In the genomic region with DNA sequence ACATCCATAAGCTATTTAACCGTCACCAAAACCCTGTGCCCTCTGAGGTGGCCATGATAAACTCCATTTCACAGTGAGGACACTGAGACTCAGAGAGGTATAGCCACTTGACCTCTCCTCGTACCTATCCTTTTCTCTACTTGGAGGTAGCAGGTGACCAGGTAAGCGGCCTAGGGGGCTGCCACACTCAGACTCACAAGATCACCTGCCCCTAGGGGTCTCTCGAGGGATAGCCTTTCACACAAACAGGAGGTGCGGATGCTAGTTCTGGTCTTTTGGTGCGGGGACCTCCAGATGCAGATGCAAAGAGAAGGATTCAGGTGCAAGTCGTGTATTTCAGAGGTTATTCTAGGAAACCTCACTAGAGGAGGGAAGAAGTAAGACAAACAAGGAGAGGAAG, we compare ENCODE assay signal across 21 cellular contexts. TPM values are rescaled to one million over a fixed set of nuclear protein-coding genes. Genes with fewer than 3 reads are reported as not detected.
DNase-seq lines count a peak whose midpoint lies in the region; ATAC-seq and TF ChIP-seq lines count a peak whose summit lies in the region.
"Had no signal": no experiment of that assay in that cellular context is flagged by ENCODE, and none has a peak within 500 bp of the region (broad histone marks: within the 10 kb centered on the region; RNA-seq: fewer than 3 reads in every experiment).

No MANE protein-coding gene starts in this region.

- no peak overlapping the region for H2AFZ ChIP-seq in GM23338

- peaks cover 5% of the 10 kb centered on the region for H3K27me3 Mint-ChIP-seq in GM23338 (ENCODE audit: insufficient read depth, low read depth, poor library complexity)
- H3K27me3 Mint-ChIP-seq in WTC11 (ENCODE audit: low read depth), result no peaks in the 10 kb centered on the region

- no peaks in the 10 kb centered on the region for H3K36me3 ChIP-seq in BE2C
- H3K36me3 ChIP-seq in GM23338 (ENCODE audit: insufficient read depth), result no peaks in the 10 kb centered on the region

- H3F3A ChIP-seq in GM23338 (replicated peaks; ENCODE audit: low read depth), result no peaks in the 10 kb centered on the region

- H3K4me3 ChIP-seq in BE2C (ENCODE audit: low read depth, low read length), result no peak overlapping the region
- no peak overlapping the region for H3K4me3 ChIP-seq in GM23338
- H3K4me3 ChIP-seq: A549, SK-N-MC had no signal

- H3K4me3 Mint-ChIP-seq in GM23338 (no peak overlapping the region), WTC11 (no peak overlapping the region)
- H3K4me3 Mint-ChIP-seq: CD4-positive, alpha-beta T cell had no signal

- H4K20me1 ChIP-seq in GM23338 (replicated peaks; ENCODE audit: insufficient read depth), result no peaks in the 10 kb centered on the region

- H3K4me1 ChIP-seq in BE2C (no peaks in the 10 kb centered on the region), GM23338 (ENCODE audit: insufficient read depth) (no peaks in the 10 kb centered on the region)
- H3K4me1 ChIP-seq: A549 had no signal

- TF ChIP-seq CTCF in BE2C (IDR thresholded peaks at IDR 0.05; ENCODE audit: low read depth, low read length), result 0 out of 2 replicates have a peak, but pooled peaks have one; percentile 5
- peak; percentile 37 to 53; a peak in 3 of 4 replicates for TF ChIP-seq CTCF in GM23338 (conservative IDR thresholded peaks at IDR 0.05; ENCODE audit: low read depth in 2 of 2)
- TF ChIP-seq CTCF in WTC11 (IDR thresholded peaks at IDR 0.05), result peak; percentile 51

- H3K27me3 ChIP-seq in BE2C (no peaks in the 10 kb centered on the region), GM23338 (ENCODE audit: insufficient read depth) (no peaks in the 10 kb centered on the region)

- H3K9me3 Mint-ChIP-seq in GM23338, result peaks cover 2% of the 10 kb centered on the region; the same call in 2 of the 3 replicates
- H3K9me3 Mint-ChIP-seq in WTC11, result peaks cover 19% of the 10 kb centered on the region
- H3K9me3 Mint-ChIP-seq: CD4-positive, alpha-beta T cell had no signal

- no peak for DNase-seq in BE2C
- DNase-seq in GM23338 (ENCODE audit: low spot score), result peak; percentile 72
- DNase-seq in WTC11 (ENCODE audit: low spot score), result peak; percentile 49
- DNase-seq in iPS-NIHi7 (ENCODE audit: extremely low spot score), result peak; percentile 72
- DNase-seq in DMS53 (lab: John Stamatoyannopoulos, UW), result no peak
- DNase-seq in AG20443 (ENCODE audit: low spot score), result no peak
- no peak for DNase-seq in NOMO-1 treated with DMSO at 0.1 percent for 48 hours (lab: John Stamatoyannopoulos, UW; ENCODE audit: unreplicated experiment)
- DNase-seq: CD4-positive, alpha-beta T cell; DMS79 treated with DMSO at 0.1 percent for 48 hours; GDM1; KBM-7; NCI-H1092 treated with DMSO at 0.1 percent for 48 hours; NCI-H1694 treated with DMSO at 0.1 percent for 48 hours; NCI-H69; NK-92 treated with Interleukin-12 subunit alpha and Interleukin-12 subunit beta, amount 100 ng/mL, for 24 hours had no signal

- H3K36me3 Mint-ChIP-seq in GM23338 (ENCODE audit: low read depth) (no peaks in the 10 kb centered on the region; the same call in 2 of the 3 replicates), WTC11 (no peaks in the 10 kb centered on the region)

- POLR2A ChIA-PET in WTC11 (lab: Charles Lee), result no interaction called here

- H3K27ac ChIP-seq in GM23338 (ENCODE audit: low read depth), result no peak overlapping the region
- H3K27ac ChIP-seq: A549, HL-60, SK-N-MC had no signal

- H3K4me1 Mint-ChIP-seq in GM23338 (no peaks in the 10 kb centered on the region), WTC11 (no peaks in the 10 kb centered on the region)

- no peaks in the 10 kb centered on the region for H3K9me3 ChIP-seq in BE2C
- H3K9me3 ChIP-seq: A549 had no signal

- ATAC-seq in GM23338, result peak; percentile 97
- peak; percentile 98 for ATAC-seq in WTC11
- ATAC-seq: A549, Panc1, Right ventricle myocardium inferior had no signal

- no peaks in the 10 kb centered on the region for H3K79me2 ChIP-seq in GM23338 (replicated peaks; ENCODE audit: insufficient read depth)

- no peak overlapping the region for H3K4me2 ChIP-seq in GM23338
- H3K4me2 ChIP-seq: A549 had no signal

- H3K9me2 ChIP-seq in GM23338 (ENCODE audit: insufficient read depth), result no peaks in the 10 kb centered on the region

- H3K27ac Mint-ChIP-seq in GM23338, result no peak overlapping the region
- no peak overlapping the region for H3K27ac Mint-ChIP-seq in WTC11
- H3K27ac Mint-ChIP-seq: CD4-positive, alpha-beta T cell had no signal

- CTCF ChIA-PET in WTC11 (lab: Charles Lee), result interaction anchor here (5.2 kb wide), 1 partner anchor 25 kb away, joined by 41 read pairs; no protein-coding TSS in a partner anchor

TF ChIP-seq in GM23338, 12 proteins besides CTCF, POLR2A, EP300 and RAD21 (continues in another document):
- TF ChIP-seq ZNF114 (CRISPR knock-in tag; IDR thresholded peaks at IDR 0.05), result no peak

TF ChIP-seq in WTC11, 78 proteins besides CTCF, POLR2A, EP300 and RAD21 (continues in another document):
- TF ChIP-seq ZNF317 (CRISPR knock-in tag; IDR thresholded peaks at IDR 0.05; ENCODE audit: borderline replicate concordance, low read depth) (no peak), NFE2L1 (CRISPR knock-in tag; IDR thresholded peaks at IDR 0.05) (no peak), PRDM15 (CRISPR knock-in tag; IDR thresholded peaks at IDR 0.05) (no peak), ZNF121 (CRISPR knock-in tag; IDR thresholded peaks at IDR 0.05) (no peak), ZNF138 (CRISPR knock-in tag; conservative IDR thresholded peaks at IDR 0.05) (no peak), ZNF423 (CRISPR knock-in tag; IDR thresholded peaks at IDR 0.05) (no peak)
- TF ChIP-seq, protein P1, sequence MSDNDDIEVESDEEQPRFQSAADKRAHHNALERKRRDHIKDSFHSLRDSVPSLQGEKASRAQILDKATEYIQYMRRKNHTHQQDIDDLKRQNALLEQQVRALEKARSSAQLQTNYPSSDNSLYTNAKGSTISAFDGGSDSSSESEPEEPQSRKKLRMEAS (CRISPR knock-in tag; IDR thresholded peaks at IDR 0.05), result no peak
- TF ChIP-seq, protein P2, sequence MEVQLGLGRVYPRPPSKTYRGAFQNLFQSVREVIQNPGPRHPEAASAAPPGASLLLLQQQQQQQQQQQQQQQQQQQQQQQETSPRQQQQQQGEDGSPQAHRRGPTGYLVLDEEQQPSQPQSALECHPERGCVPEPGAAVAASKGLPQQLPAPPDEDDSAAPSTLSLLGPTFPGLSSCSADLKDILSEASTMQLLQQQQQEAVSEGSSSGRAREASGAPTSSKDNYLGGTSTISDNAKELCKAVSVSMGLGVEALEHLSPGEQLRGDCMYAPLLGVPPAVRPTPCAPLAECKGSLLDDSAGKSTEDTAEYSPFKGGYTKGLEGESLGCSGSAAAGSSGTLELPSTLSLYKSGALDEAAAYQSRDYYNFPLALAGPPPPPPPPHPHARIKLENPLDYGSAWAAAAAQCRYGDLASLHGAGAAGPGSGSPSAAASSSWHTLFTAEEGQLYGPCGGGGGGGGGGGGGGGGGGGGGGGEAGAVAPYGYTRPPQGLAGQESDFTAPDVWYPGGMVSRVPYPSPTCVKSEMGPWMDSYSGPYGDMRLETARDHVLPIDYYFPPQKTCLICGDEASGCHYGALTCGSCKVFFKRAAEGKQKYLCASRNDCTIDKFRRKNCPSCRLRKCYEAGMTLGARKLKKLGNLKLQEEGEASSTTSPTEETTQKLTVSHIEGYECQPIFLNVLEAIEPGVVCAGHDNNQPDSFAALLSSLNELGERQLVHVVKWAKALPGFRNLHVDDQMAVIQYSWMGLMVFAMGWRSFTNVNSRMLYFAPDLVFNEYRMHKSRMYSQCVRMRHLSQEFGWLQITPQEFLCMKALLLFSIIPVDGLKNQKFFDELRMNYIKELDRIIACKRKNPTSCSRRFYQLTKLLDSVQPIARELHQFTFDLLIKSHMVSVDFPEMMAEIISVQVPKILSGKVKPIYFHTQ (CRISPR knock-in tag; IDR thresholded peaks at IDR 0.05), result no peak

RNA-seq across cellular contexts. Expression of gene MS4A18, which starts 14.6 kb away (rescaled TPM):
- polyA plus RNA-seq in BE2C (2012; ENCODE audit: insufficient read depth, insufficient read length, low read depth), result not detected
- not detected in 2 replicates for total RNA-seq in GM23338 (2014; rRNA removed; shearing (Covaris generic))
- not detected in 2 replicates for polyA plus RNA-seq in GM23338 (2016; fragmentation: Nextera tagmentation; extraction: Ambion mirVana)
- total RNA-seq in WTC11 (2021), result not detected in 3 replicates
- total RNA-seq: CD4-positive, alpha-beta T cell; M059J; Right ventricle myocardium inferior had no signal
- polyA plus RNA-seq: A549 had no signal

RNA-seq across cellular contexts. Expression of gene MS4A15, which starts 17.6 kb away (rescaled TPM):
- not detected for polyA plus RNA-seq in BE2C (2012; ENCODE audit: insufficient read depth, insufficient read length, low read depth)
- not detected in 2 replicates for total RNA-seq in GM23338 (2014; rRNA removed; shearing (Covaris generic))
- 0.14 and 0.44 TPM in 2 replicates for polyA plus RNA-seq in GM23338 (2016; fragmentation: Nextera tagmentation; extraction: Ambion mirVana)
- total RNA-seq in WTC11 (2021), result 0.09 to 0.41 TPM (median 0.39 TPM) in 3 replicates
- total RNA-seq: CD4-positive, alpha-beta T cell; M059J; Right ventricle myocardium inferior had no signal
- polyA plus RNA-seq: A549 had no signal

RNA-seq across cellular contexts. Expression of gene MS4A8, which starts 39.7 kb away (rescaled TPM):
- polyA plus RNA-seq in BE2C (2012; ENCODE audit: insufficient read depth, insufficient read length, low read depth), result not detected
- not detected in 2 replicates for total RNA-seq in GM23338 (2014; rRNA removed; shearing (Covaris generic))
- polyA plus RNA-seq in GM23338 (2016; fragmentation: Nextera tagmentation; extraction: Ambion mirVana), result not detected in 2 replicates
- not detected in 3 replicates for total RNA-seq in WTC11 (2021)
- total RNA-seq: CD4-positive, alpha-beta T cell; M059J; Right ventricle myocardium inferior had no signal
- polyA plus RNA-seq: A549 had no signal

RNA-seq across cellular contexts. Expression of gene MS4A10, which starts 46.0 kb away (rescaled TPM):
- not detected for polyA plus RNA-seq in BE2C (2012; ENCODE audit: insufficient read depth, insufficient read length, low read depth)
- total RNA-seq in GM23338 (2014; rRNA removed; shearing (Covaris generic)), result not detected in 2 replicates
- polyA plus RNA-seq in GM23338 (2016; fragmentation: Nextera tagmentation; extraction: Ambion mirVana), result not detected in 2 replicates
- not detected in 3 replicates for total RNA-seq in WTC11 (2021)
- total RNA-seq: CD4-positive, alpha-beta T cell; M059J; Right ventricle myocardium inferior had no signal
- polyA plus RNA-seq: A549 had no signal

Comparison
In these comparisons a context has a peak if more than half of its experiments do, and no peak if none do; other contexts are left out.
1. DNase-seq: peak in GM23338 (single experiment), WTC11 (single experiment) and iPS-NIHi7 (single experiment); none in BE2C (single experiment), DMS53 (single experiment), AG20443 (single experiment) and NOMO-1 treated with DMSO at 0.1 percent for 48 hours (single experiment).
2. Peak in every context shown above with its lines, with median percentiles within 50 percentile points of each other: CTCF ChIP-seq.